9 cellular contexts compared by ENCODE assay signal in genomic region chr2:207473203-207473865, GRCh38. TPM values are rescaled to one million over a fixed set of nuclear protein-coding genes. Genes with fewer than 3 reads are reported as not detected.
A peak's percentile ranks its signal among the peaks of the same experiment; 100 is the strongest.
DNase-seq lines count a peak whose midpoint lies in the region; ATAC-seq and TF ChIP-seq lines count a peak whose summit lies in the region.
"Had no signal": no experiment of that assay in that cellular context is flagged by ENCODE, and none has a peak within 500 bp of the region (broad histone marks: within the 10 kb centered on the region; RNA-seq: fewer than 3 reads in every experiment).

No MANE protein-coding gene starts in this region.

- DNase-seq in activated T-cell treated with anti-CD3 and anti-CD28 coated beads for 48 hours (ENCODE audit: low read depth): peak; percentile 12
- DNase-seq in activated T-cell treated with anti-CD3 and anti-CD28 coated beads for 4 hours: no peak
- peak; percentile 69 for DNase-seq in NCI-H774 (lab: John Stamatoyannopoulos, UW)
- DNase-seq in activated naive CD4-positive, alpha-beta T cell treated with anti-CD3 and anti-CD28 coated beads, Interleukin-2, amount 50 U/mL, for 72 hours (ENCODE audit: low spot score in 2 of 2): peak in 1 of 2 donors; percentile 29
- DNase-seq in Right ventricle myocardium superior: no peak
- DNase-seq in osteocyte (ENCODE audit: extremely low spot score, unreplicated experiment): no peak

- no peaks in the 10 kb centered on the region for H3K9me3 Mint-ChIP-seq in activated naive CD4-positive, alpha-beta T cell treated with anti-CD3 and anti-CD28 coated beads, Interleukin-2, amount 50 U/mL, for 72 hours
- no peaks in the 10 kb centered on the region for H3K9me3 Mint-ChIP-seq in osteocyte (ENCODE audit: unreplicated experiment)
- H3K9me3 Mint-ChIP-seq: dendritic cell treated with granulocyte-macrophage colony-stimulating factor and Interleukin-4, amounts not matched to agents 40 ng/mL and 50 ng/mL, for 4 days had no signal

- H3K4me3 Mint-ChIP-seq in osteocyte (ENCODE audit: unreplicated experiment): peak overlapping the region; percentile 47
- H3K4me3 Mint-ChIP-seq: dendritic cell treated with granulocyte-macrophage colony-stimulating factor and Interleukin-4, amounts not matched to agents 40 ng/mL and 50 ng/mL, for 4 days had no signal

- TF ChIP-seq CTCF in osteocyte (IDR thresholded peaks at IDR 0.05): peak; percentile 89

- no peaks in the 10 kb centered on the region for H3K36me3 Mint-ChIP-seq in activated naive CD4-positive, alpha-beta T cell treated with anti-CD3 and anti-CD28 coated beads, Interleukin-2, amount 50 U/mL, for 72 hours
- no peaks in the 10 kb centered on the region for H3K36me3 Mint-ChIP-seq in osteocyte (ENCODE audit: unreplicated experiment)

- no peaks in the 10 kb centered on the region for H3K27me3 Mint-ChIP-seq in osteocyte (ENCODE audit: unreplicated experiment)
- H3K27me3 Mint-ChIP-seq: dendritic cell treated with granulocyte-macrophage colony-stimulating factor and Interleukin-4, amounts not matched to agents 40 ng/mL and 50 ng/mL, for 4 days had no signal

- intact Hi-C loops in Right ventricle myocardium superior (cut with DNase I): loop anchor here (2.0 to 10.0 kb wide), 3 partner anchors 309 to 491 kb away; partner anchors contain the start of gene KLF7

- ATAC-seq in HG03575 (IDR thresholded peaks at IDR 0.05; ENCODE audit: extremely low read depth, insufficient number of reproducible peaks, low FRiP score, unreplicated experiment) (peak; percentile 75), Right ventricle myocardium superior (ENCODE audit: poor library complexity) (peak; percentile 77), GM19455 (IDR thresholded peaks at IDR 0.05; ENCODE audit: unreplicated experiment) (no peak)
- ATAC-seq in activated naive CD4-positive, alpha-beta T cell treated with anti-CD3 and anti-CD28 coated beads, Interleukin-2, amount 50 U/mL, for 72 hours: peak; percentile 69 to 86

- H3K27ac Mint-ChIP-seq in activated naive CD4-positive, alpha-beta T cell treated with anti-CD3 and anti-CD28 coated beads, Interleukin-2, amount 50 U/mL, for 72 hours: peak overlapping the region in 1 of 2 donors; percentile 57
- H3K27ac Mint-ChIP-seq in osteocyte (ENCODE audit: unreplicated experiment): peak overlapping the region; percentile 66
- H3K27ac Mint-ChIP-seq: dendritic cell treated with granulocyte-macrophage colony-stimulating factor and Interleukin-4, amounts not matched to agents 40 ng/mL and 50 ng/mL, for 4 days had no signal

- H3K4me1 Mint-ChIP-seq in osteocyte (ENCODE audit: unreplicated experiment): peaks cover 16% of the 10 kb centered on the region

RNA-seq across cellular contexts. Expression of gene CREB1, which starts 56.4 kb away (rescaled TPM):
- total RNA-seq in activated naive CD4-positive, alpha-beta T cell treated with anti-CD3 and anti-CD28 coated beads, Interleukin-2, amount 50 U/mL, for 72 hours: 10 to 100 TPM; 68.1 to 89.3 TPM
- total RNA-seq in Right ventricle myocardium superior: 47.9 TPM
- 71.0 and 74.2 TPM in 2 replicates for total RNA-seq in osteocyte

Comparison
In these comparisons a context has a peak if more than half of its experiments do, and no peak if none do; other contexts are left out.
1. DNase-seq: peak in activated T-cell treated with anti-CD3 and anti-CD28 coated beads for 48 hours (single experiment) and NCI-H774 (single experiment); none in activated T-cell treated with anti-CD3 and anti-CD28 coated beads for 4 hours (single experiment), Right ventricle myocardium superior (single experiment) and osteocyte (single experiment).